1 cellular context compared by ENCODE assay signal in the genomic region with DNA sequence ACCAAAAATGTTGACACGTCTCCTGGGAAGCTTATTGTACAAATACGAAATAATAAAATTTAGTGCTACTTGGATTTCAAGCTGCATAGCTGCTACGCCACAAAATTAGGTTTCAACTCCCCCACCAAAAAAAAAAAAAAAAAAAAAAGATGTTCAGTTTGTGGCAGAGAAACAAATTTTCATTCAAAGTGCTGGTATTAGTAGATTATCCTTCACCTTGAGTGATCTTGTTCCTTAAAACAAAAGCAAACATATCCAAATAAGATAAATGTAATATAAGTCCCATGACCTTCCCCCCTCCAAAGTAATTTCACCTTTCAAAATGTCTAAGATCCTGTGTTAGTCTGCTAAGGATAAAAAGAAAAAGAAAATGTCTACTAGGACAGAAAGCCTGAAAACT.
TF ChIP-seq lines count a peak whose summit lies in the region.

No MANE protein-coding gene starts in this region.

TF ChIP-seq in K562, 482 proteins besides CTCF, POLR2A, EP300 and RAD21:
- TF ChIP-seq ZNF140 (CRISPR knock-in tag; IDR thresholded peaks at IDR 0.05) (no peak), XRCC5 (IDR thresholded peaks at IDR 0.05; ENCODE audit: low read depth, low read length) (no peak), GABPB2 (CRISPR knock-in tag; conservative IDR thresholded peaks at IDR 0.05) (no peak), MED1 (CRISPR knock-in tag; IDR thresholded peaks at IDR 0.05; ENCODE audit: borderline replicate concordance) (no peak), SPI1 (IDR thresholded peaks at IDR 0.05; ENCODE audit: borderline replicate concordance, low read depth, low read length) (no peak)
- TF ChIP-seq, protein P1, sequence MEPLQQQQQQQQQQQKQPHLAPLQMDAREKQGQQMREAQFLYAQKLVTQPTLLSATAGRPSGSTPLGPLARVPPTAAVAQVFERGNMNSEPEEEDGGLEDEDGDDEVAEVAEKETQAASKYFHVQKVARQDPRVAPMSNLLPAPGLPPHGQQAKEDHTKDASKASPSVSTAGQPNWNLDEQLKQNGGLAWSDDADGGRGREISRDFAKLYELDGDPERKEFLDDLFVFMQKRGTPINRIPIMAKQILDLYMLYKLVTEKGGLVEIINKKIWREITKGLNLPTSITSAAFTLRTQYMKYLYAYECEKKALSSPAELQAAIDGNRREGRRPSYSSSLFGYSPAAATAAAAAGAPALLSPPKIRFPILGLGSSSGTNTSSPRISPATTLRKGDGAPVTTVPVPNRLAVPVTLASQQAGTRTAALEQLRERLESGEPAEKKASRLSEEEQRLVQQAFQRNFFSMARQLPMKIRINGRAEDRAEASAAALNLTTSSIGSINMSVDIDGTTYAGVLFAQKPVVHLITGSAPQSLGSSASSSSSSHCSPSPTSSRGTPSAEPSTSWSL (CRISPR knock-in tag; IDR thresholded peaks at IDR 0.05; ENCODE audit: borderline replicate concordance) = no peak
TF ChIP-seq in K562: peak in this region for 0.
